Comparison of ENCODE assay signal across 8 cellular contexts in the genomic region with DNA sequence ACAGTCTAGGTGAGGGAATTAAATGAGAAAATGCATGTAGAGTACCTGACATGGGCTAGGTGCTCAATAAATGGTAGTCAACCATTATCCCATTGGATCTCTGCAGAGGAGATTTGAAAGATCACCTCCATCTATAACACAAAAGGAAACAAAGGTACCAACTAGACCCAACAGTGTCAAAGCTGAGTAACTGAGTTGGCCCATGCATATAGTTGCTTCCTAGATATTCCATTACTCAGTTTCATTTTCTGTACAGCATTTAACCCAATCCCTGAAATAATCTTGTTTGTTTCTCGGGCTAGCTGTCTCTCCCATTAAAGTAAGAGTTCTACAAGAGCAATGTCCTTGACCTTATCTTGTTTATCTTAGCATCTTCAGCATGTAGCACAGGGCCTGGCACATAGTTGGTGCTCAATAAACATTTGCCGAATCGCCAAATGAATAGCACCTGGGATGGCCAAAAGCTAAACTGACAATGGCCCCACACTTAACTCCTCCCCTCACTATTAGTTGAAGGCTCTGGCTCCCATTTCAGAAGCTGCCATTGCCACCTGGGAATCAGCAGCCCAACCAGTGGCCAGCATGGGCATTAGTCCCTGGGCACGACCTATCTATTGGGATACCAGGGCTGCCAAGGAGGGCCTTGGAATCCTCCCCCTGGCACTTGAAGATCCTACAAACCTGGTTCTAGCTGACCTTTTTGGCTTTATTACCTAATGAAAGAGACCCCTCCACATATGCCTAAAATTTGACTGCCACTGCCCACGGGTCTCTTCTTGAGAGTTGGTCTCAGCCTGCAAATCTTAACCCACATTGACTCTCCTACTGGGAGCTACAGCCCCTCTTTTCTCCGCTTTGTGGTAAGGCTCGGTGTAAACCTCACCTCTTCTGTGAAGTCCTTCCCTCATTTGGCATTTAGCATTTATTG. TPM values are rescaled to one million over a fixed set of nuclear protein-coding genes. Genes with fewer than 3 reads are reported as not detected.
DNase-seq lines count a peak whose midpoint lies in the region; TF ChIP-seq lines count a peak whose summit lies in the region.

No MANE protein-coding gene starts in this region.

- H3K4me3 ChIP-seq in CD8-positive, alpha-beta memory T cell (ENCODE audit: low read length), result no peak overlapping the region
- H3K4me3 ChIP-seq in SJCRH30 (no peak overlapping the region), sigmoid colon (no peak overlapping the region), neuronal stem cell (ENCODE audit: low read length in 2 of 2) (no peak overlapping the region)

- WGBS in sigmoid colon, 2 donors, result 87 to 91% methylated on average over 7 of the region's 7 CpGs
- WGBS in neuronal stem cell (ENCODE audit: extremely low coverage in 2 of 2, insufficient read length in 2 of 2, insufficient replicate concordance in 1 of 2), 2 donors, result no CpG with 5 or more reads among the region's 7 CpGs

- H3K27ac ChIP-seq in CD8-positive, alpha-beta memory T cell (ENCODE audit: low read depth, low read length), result peak overlapping the region; percentile 17
- H3K27ac ChIP-seq in SJCRH30 (peak overlapping the region; percentile 46), epithelial cell of prostate (peak overlapping the region; percentile 100), sigmoid colon (peak overlapping the region; percentile 29 to 79 (median 72)), neuronal stem cell (replicated peaks; ENCODE audit: low read length) (no peak overlapping the region)

- H3K27me3 Mint-ChIP-seq in CD8-positive, alpha-beta memory T cell, result no peaks in the 10 kb centered on the region

- no peak overlapping the region for H3K14ac ChIP-seq in neuronal stem cell (ENCODE audit: low read length)

- no peak for TF ChIP-seq EP300 in sigmoid colon (IDR thresholded peaks at IDR 0.05)

- no peak for TF ChIP-seq CTCF in sigmoid colon (IDR thresholded peaks at IDR 0.05)

- H3K23ac ChIP-seq in neuronal stem cell (ENCODE audit: low read depth, low read length, poor library complexity), result no peak overlapping the region

- no peak overlapping the region for H2BK5ac ChIP-seq in neuronal stem cell (ENCODE audit: low read length)

- no peak overlapping the region for H2BK15ac ChIP-seq in neuronal stem cell (ENCODE audit: low read length)

- DNase-seq in CD8-positive, alpha-beta memory T cell, result no peak
- DNase-seq in SJCRH30 (no peak), epithelial cell of prostate (ENCODE audit: low read depth, low spot score) (no peak), sigmoid colon (no peak), T-helper 9 cell (no peak), NCI-H774 (lab: John Stamatoyannopoulos, UW) (no peak), neuronal stem cell (ENCODE audit: low spot score) (no peak), NCI-H748 (lab: John Stamatoyannopoulos, UW; ENCODE audit: unreplicated experiment) (no peak)

- no peak overlapping the region for H4K8ac ChIP-seq in neuronal stem cell (ENCODE audit: low read depth, low read length)

- peaks cover 55 to 65% (median 60%) of the 10 kb centered on the region in 3 donors for H3K4me1 Mint-ChIP-seq in CD8-positive, alpha-beta memory T cell

- H3K27me3 ChIP-seq in CD8-positive, alpha-beta memory T cell (ENCODE audit: insufficient read depth, low read length, poor library complexity, severe bottlenecking), result no peaks in the 10 kb centered on the region
- H3K27me3 ChIP-seq in SJCRH30 (no peaks in the 10 kb centered on the region), sigmoid colon (no peaks in the 10 kb centered on the region), neuronal stem cell (ENCODE audit: control insufficient read depth in 3 of 3, insufficient read depth in 3 of 3, low read depth in 1 of 3, low read length in 3 of 3) (no peaks in the 10 kb centered on the region)

- H3K4me3 Mint-ChIP-seq in CD8-positive, alpha-beta memory T cell, result peak overlapping the region in 2 of 7 donors; percentile 0 to 37

- no peak overlapping the region for H3K4ac ChIP-seq in neuronal stem cell (ENCODE audit: low read length)

- no peaks in the 10 kb centered on the region for H3K9me3 Mint-ChIP-seq in CD8-positive, alpha-beta memory T cell

- POLR2A ChIA-PET in CD8-positive, alpha-beta memory T cell (lab: Charles Lee), result no interaction called here

- CTCF ChIA-PET in CD8-positive, alpha-beta memory T cell (lab: Charles Lee), result interaction anchor here (0.7 to 2.8 kb wide), 3 partner anchors 24 to 38 kb away, joined by 3 to 17 read pairs (median 4); no protein-coding TSS in a partner anchor

- peaks cover 32% of the 10 kb centered on the region for H3K4me1 ChIP-seq in CD8-positive, alpha-beta memory T cell (ENCODE audit: insufficient read depth, low read length)
- H3K4me1 ChIP-seq in SJCRH30 (peaks cover 35% of the 10 kb centered on the region), sigmoid colon (peaks cover 0 to 34% (median 25%) of the 10 kb centered on the region in 4 donors), neuronal stem cell (ENCODE audit: control insufficient read depth in 2 of 2, insufficient read depth in 1 of 2, low read depth in 1 of 2, low read length in 2 of 2) (peaks cover 0 to 2% of the 10 kb centered on the region in 2 donors)

- TF ChIP-seq POLR2A in sigmoid colon (IDR thresholded peaks at IDR 0.05), result no peak

- H4K91ac ChIP-seq in neuronal stem cell (ENCODE audit: low read depth, low read length, poor library complexity), result no peak overlapping the region

- no peak overlapping the region for H2BK12ac ChIP-seq in neuronal stem cell (ENCODE audit: low read length)

- intact Hi-C loops in sigmoid colon (cut with DNase I), result loop anchor here (2.0 kb wide), 1 partner anchor 29 kb away; no protein-coding TSS in a partner anchor

- no peak overlapping the region for H2BK120ac ChIP-seq in neuronal stem cell (ENCODE audit: low read depth, low read length)

- peaks cover 13% of the 10 kb centered on the region for H3K36me3 ChIP-seq in CD8-positive, alpha-beta memory T cell (ENCODE audit: insufficient read depth, low read length)
- peaks cover 8% of the 10 kb centered on the region for H3K36me3 ChIP-seq in SJCRH30
- H3K36me3 ChIP-seq in sigmoid colon, result peaks cover 0 to 6% (median 2%) of the 10 kb centered on the region in 4 donors
- peaks cover 0 to 65% of the 10 kb centered on the region in 2 donors for H3K36me3 ChIP-seq in neuronal stem cell (replicated peaks in 1 of 2; ENCODE audit: control insufficient read depth in 2 of 2, insufficient read depth in 2 of 2, low read length in 2 of 2)

- no peak overlapping the region for H3K9ac ChIP-seq in neuronal stem cell (ENCODE audit: low read depth, low read length, poor library complexity)

- H3K4me2 ChIP-seq in neuronal stem cell (ENCODE audit: insufficient read depth, low read length, poor library complexity, severe bottlenecking), result no peak overlapping the region

- H3K36me3 Mint-ChIP-seq in CD8-positive, alpha-beta memory T cell, result peaks cover 4 to 47% (median 14%) of the 10 kb centered on the region in 3 donors

- H2AK5ac ChIP-seq in neuronal stem cell (ENCODE audit: low read depth, low read length), result no peak overlapping the region

- H3K9me3 ChIP-seq in CD8-positive, alpha-beta memory T cell (ENCODE audit: low read length), result no peaks in the 10 kb centered on the region
- H3K9me3 ChIP-seq in SJCRH30 (replicated peaks), result no peaks in the 10 kb centered on the region
- no peaks in the 10 kb centered on the region for H3K9me3 ChIP-seq in sigmoid colon
- no peaks in the 10 kb centered on the region for H3K9me3 ChIP-seq in neuronal stem cell (replicated peaks in 1 of 2; ENCODE audit: control insufficient read depth in 2 of 2, insufficient read depth in 1 of 2, low read depth in 1 of 2, low read length in 2 of 2)

- peak overlapping the region; percentile 44 to 99 (median 84) for H3K27ac Mint-ChIP-seq in CD8-positive, alpha-beta memory T cell

- H3K79me1 ChIP-seq in neuronal stem cell (ENCODE audit: low read depth, low read length), result no peaks in the 10 kb centered on the region

- H3K18ac ChIP-seq in neuronal stem cell (ENCODE audit: low read length), result no peak overlapping the region

- no peak overlapping the region for H2AFZ ChIP-seq in neuronal stem cell (ENCODE audit: low read length)

RNA-seq across cellular contexts. Expression of a gene that starts 22.6 kb away (rescaled TPM):
- total RNA-seq in CD8-positive, alpha-beta memory T cell, result 100 to 1,000 TPM; 328 TPM
- polyA plus RNA-seq in CD8-positive, alpha-beta memory T cell, result 32.1 TPM
- 33.1 and 33.4 TPM in 2 replicates for total RNA-seq in SJCRH30 (2014; rRNA removed; shearing (Covaris generic))
- total RNA-seq in sigmoid colon, result 10 to 100 TPM; 53.2 to 71.3 (median 55.7) TPM
- polyA plus RNA-seq in sigmoid colon, result 10 to 100 TPM; 76.1 to 94.8 (median 78.7) TPM
- 37.9 TPM for polyA plus RNA-seq in neuronal stem cell (2013, experiment 1 of 2)
- polyA plus RNA-seq in neuronal stem cell (2013, experiment 2 of 2), result 38.2 TPM

RNA-seq across cellular contexts. Expression of a gene that starts 39.0 kb away (rescaled TPM):
- total RNA-seq in CD8-positive, alpha-beta memory T cell, result 10 to 100 TPM; 60.3 to 62.7 TPM
- polyA plus RNA-seq in CD8-positive, alpha-beta memory T cell, result 1.1 TPM
- total RNA-seq in SJCRH30 (2014; rRNA removed; shearing (Covaris generic)), result 237 and 240 TPM in 2 replicates
- total RNA-seq in sigmoid colon, result 1 to 10 TPM in 1 of 4 donors, under 1 TPM in 1, not detected in 2; 0.36 to 1.8 TPM
- polyA plus RNA-seq in sigmoid colon, result 10 to 100 TPM in 1 of 3 donors, 1 to 10 TPM in 2; 2.4 to 24.0 (median 4.9) TPM
- 174 TPM for polyA plus RNA-seq in neuronal stem cell (2013, experiment 1 of 2)
- 172 TPM for polyA plus RNA-seq in neuronal stem cell (2013, experiment 2 of 2)

Comparison
In these comparisons a context has a peak if more than half of its experiments do, and no peak if none do; other contexts are left out.
1. RNA of a gene that starts 39.0 kb away (total RNA-seq): 237 to 240 TPM in SJCRH30 and 60.3 to 62.7 TPM in CD8-positive, alpha-beta memory T cell; 0.36 to 1.8 TPM in sigmoid colon; every median in the first group is over 10 times any median in the second.